In the genomic region with DNA sequence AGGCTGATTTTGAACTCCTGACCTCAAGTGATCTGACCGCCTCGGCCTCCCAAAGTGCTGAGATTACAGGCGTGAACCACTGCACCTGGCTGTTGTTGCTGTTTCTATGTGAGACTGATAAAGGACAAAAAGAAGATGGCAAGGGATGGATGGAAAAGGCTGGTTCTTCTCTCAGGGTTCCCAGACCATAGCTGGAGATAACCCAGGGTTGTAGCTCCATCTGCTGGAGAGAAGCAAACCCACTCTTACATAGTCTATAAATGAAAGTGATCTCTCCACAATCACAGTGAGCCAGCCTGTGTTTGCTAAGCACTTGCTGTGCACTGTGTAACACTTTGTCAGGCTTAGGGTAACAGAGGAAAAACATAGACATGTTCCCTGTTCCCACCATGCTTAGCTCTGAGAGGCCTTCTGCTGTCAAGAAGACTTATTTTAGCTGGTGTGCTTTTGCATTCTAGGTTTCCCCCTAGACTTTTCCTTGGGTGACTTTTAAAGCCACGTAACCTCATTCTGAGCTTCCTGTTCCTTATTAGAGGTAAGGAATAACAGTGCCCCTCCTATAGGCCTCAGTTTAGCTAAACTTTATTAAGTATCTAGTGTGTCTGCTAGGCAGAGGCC, we compare ENCODE assay signal across 8 cellular contexts. TPM values are rescaled to one million over a fixed set of nuclear protein-coding genes. Genes with fewer than 3 reads are reported as not detected.
DNase-seq lines count a peak whose midpoint lies in the region; ATAC-seq and FAIRE-seq lines count a peak whose summit lies in the region.

No MANE protein-coding gene starts in this region.

- FAIRE-seq in small intestine (lab: Jason Lieb, UNC): no peak

- H3K27ac ChIP-seq in iPS DF 6.9 (ENCODE audit: low read length) (no peak overlapping the region), small intestine (ENCODE audit: low read depth in 1 of 2, low read length in 1 of 2) (no peak overlapping the region)

- no CpG with 5 or more reads among the region's 4 CpGs for WGBS in iPS DF 6.9 (ENCODE audit: insufficient coverage, insufficient read length)
- 47 to 58% (median 49%) methylated on average over 4 of the region's 4 CpGs for WGBS in small intestine, 3 donors

- H3K36me3 ChIP-seq in iPS DF 6.9 (ENCODE audit: control insufficient read depth, insufficient read depth, low read length): no peaks in the 10 kb centered on the region
- H3K36me3 ChIP-seq in small intestine (ENCODE audit: control insufficient read depth in 2 of 2, insufficient read depth in 2 of 2, low read length in 2 of 2): no peaks in the 10 kb centered on the region

- H3K27me3 ChIP-seq in iPS DF 6.9 (ENCODE audit: control insufficient read depth, insufficient read depth, low read length) (no peaks in the 10 kb centered on the region), small intestine (ENCODE audit: control insufficient read depth in 2 of 2, insufficient read depth in 2 of 2, low read length in 2 of 2) (no peaks in the 10 kb centered on the region)

- H3K4me3 ChIP-seq in iPS DF 6.9 (ENCODE audit: low read length): no peak overlapping the region
- H3K4me3 ChIP-seq in small intestine (ENCODE audit: low read depth in 1 of 2, low read length in 2 of 2): no peak overlapping the region

- no peaks in the 10 kb centered on the region for H3K4me1 ChIP-seq in iPS DF 6.9 (ENCODE audit: control insufficient read depth, insufficient read depth, low read length)
- peaks cover 0 to 13% of the 10 kb centered on the region in 2 donors for H3K4me1 ChIP-seq in small intestine (ENCODE audit: control insufficient read depth in 2 of 2, insufficient read depth in 1 of 2, low read depth in 1 of 2, low read length in 1 of 2)

- DNase-seq in activated CD4-positive, CD25-positive, alpha-beta regulatory T cell (lab: John Stamatoyannopoulos, UW): peak in 3 of 4 experiments; percentile 9 to 18 (median 12)
- DNase-seq in activated CD4-positive, CD25-positive, alpha-beta regulatory T cell treated with anti-CD3 and anti-CD28 coated beads, Interleukin-2, amount 50 U/mL, for 72 hours: no peak
- DNase-seq in NCI-H1105 (lab: John Stamatoyannopoulos, UW) (peak; percentile 55), T follicular helper cell (ENCODE audit: low read depth) (peak; percentile 40), astrocyte of the hippocampus (ENCODE audit: low read depth, low spot score) (peak; percentile 90), iPS DF 6.9 (ENCODE audit: low read depth, low spot score) (peak; percentile 75), small intestine (peak; percentile 81)

- peak; percentile 79 for ATAC-seq in HG02642 (IDR thresholded peaks at IDR 0.05; ENCODE audit: poor library complexity, unreplicated experiment)

- H3K9me3 ChIP-seq in iPS DF 6.9 (ENCODE audit: control insufficient read depth, insufficient read depth, low read length): no peaks in the 10 kb centered on the region
- H3K9me3 ChIP-seq in small intestine (ENCODE audit: control insufficient read depth, low read depth): no peaks in the 10 kb centered on the region

RNA-seq across cellular contexts. Expression of a gene that starts 49.7 kb away (rescaled TPM):
- 10 to 100 TPM in 2 of 3 donors, 1 to 10 TPM in 1; 8.3 to 22.2 (median 21.3) TPM for polyA plus RNA-seq in small intestine
